Comparison of ENCODE assay signal across 15 cellular contexts in the genomic region with DNA sequence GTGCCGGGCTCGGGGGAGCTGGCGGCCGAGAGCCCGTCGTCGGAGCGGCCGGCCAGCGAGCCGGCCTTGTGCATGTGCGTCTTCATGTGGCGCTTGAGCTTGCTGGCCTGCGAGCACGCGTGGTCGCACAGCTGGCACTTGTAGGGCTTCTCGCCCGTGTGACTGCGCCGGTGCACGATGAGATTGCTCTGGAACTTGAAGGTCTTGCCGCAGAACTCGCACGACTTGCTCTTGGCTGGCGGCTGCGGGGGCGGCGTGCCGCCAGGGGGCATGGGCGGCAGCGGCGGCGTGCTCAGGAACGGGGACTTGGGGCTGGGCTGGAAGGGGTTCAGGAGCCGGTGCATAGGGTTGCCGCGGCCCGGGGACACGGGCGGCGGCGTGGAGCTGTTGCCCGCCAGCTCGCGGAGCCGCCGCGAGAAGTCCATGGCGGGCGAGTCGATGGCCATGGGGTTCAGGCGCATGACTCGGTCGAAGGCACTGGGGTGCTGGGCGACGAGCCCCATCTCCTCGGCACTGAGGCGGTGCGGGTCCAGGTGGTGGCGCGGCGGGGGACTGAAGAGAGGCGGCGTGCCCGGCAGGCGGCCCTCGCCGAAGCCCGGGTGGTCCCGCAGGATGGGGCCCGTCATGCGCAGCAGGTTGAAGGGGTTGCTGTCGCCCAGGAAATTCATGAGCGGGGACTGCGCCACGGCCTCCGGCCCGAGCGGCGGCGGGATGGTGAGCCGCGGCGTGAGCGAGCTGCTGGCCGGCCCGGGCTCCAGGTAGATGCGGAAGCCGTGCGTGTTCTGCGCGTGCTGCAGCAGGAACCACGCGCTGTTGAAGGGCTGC.
"Had no signal": no experiment of that assay in that cellular context is flagged by ENCODE, and none has a peak within 500 bp of the region (broad histone marks: within the 10 kb centered on the region; RNA-seq: fewer than 3 reads in every experiment).

No MANE protein-coding gene starts in this region.

- FAIRE-seq: astrocyte, bronchial epithelial cell, islet of Langerhans had no signal

- H3K9me3 ChIP-seq: left ventricle myocardium inferior, mucosa of descending colon, upper lobe of left lung had no signal

- ATAC-seq: esophagus mucosa; mucosa of descending colon; naive thymus-derived CD4-positive, alpha-beta T cell; stimulated activated naive B cell treated with anti-CD40 and anti-IgM and Interleukin-4, amounts not matched to agents 10 μg/mL and 1 μg/mL and 100 μg/mL, for 72 hours had no signal

- H3K27ac Mint-ChIP-seq: activated T-helper 1 cell treated with anti-CD3 and anti-CD28 coated beads, Interleukin-12 subunit alpha, Interleukin-12 subunit beta, Interleukin-2, Interleukin-4 antibody, amounts not matched to agents 30 ng/mL and 10 ng/mL and 1 ng/mL, durations not matched to agents 14 hours and 24 hours and 36 hours; stimulated activated naive B cell treated with anti-CD40 and anti-IgM and Interleukin-4, amounts not matched to agents 10 μg/mL and 1 μg/mL and 100 μg/mL, for 72 hours had no signal

- H3K9me3 Mint-ChIP-seq: activated CD4-positive, alpha-beta T cell treated with anti-CD3 and anti-CD28 coated beads, Interleukin-2, amount 10 ng/mL, durations not matched to agents 24 days and 14 days; activated T-helper 1 cell treated with anti-CD3 and anti-CD28 coated beads, Interleukin-12 subunit alpha, Interleukin-12 subunit beta, Interleukin-2, Interleukin-4 antibody, amounts not matched to agents 30 ng/mL and 10 ng/mL and 1 ng/mL, durations not matched to agents 14 hours and 24 hours and 36 hours; stimulated activated naive B cell treated with anti-CD40 and anti-IgM and Interleukin-4, amounts not matched to agents 10 μg/mL and 1 μg/mL and 100 μg/mL, for 72 hours had no signal

- H3K27ac ChIP-seq: left ventricle myocardium inferior, upper lobe of left lung had no signal

- H3K36me3 ChIP-seq: left ventricle myocardium inferior, upper lobe of left lung had no signal

- H3K4me1 Mint-ChIP-seq: stimulated activated naive B cell treated with anti-CD40 and anti-IgM and Interleukin-4, amounts not matched to agents 10 μg/mL and 1 μg/mL and 100 μg/mL, for 72 hours had no signal

- H3K27me3 Mint-ChIP-seq: activated CD4-positive, alpha-beta T cell treated with anti-CD3 and anti-CD28 coated beads, Interleukin-2, amount 10 ng/mL, durations not matched to agents 24 days and 14 days; naive thymus-derived CD4-positive, alpha-beta T cell; stimulated activated naive B cell treated with anti-CD40 and anti-IgM and Interleukin-4, amounts not matched to agents 10 μg/mL and 1 μg/mL and 100 μg/mL, for 72 hours had no signal

- H3K4me3 ChIP-seq: left ventricle myocardium inferior, mucosa of descending colon, upper lobe of left lung had no signal

- DNase-seq: activated CD4-positive, alpha-beta T cell treated with anti-CD3 and anti-CD28 coated beads, Interleukin-2, amount 10 ng/mL, durations not matched to agents 24 days and 14 days; activated CD4-positive, CD25-positive, alpha-beta regulatory T cell; activated naive CD4-positive, alpha-beta T cell treated with anti-CD3 and anti-CD28 coated beads, Interleukin-2, amount 50 U/mL, for 16 hours; left ventricle myocardium inferior; mucosa of descending colon; naive thymus-derived CD4-positive, alpha-beta T cell; retina; stimulated activated CD4-positive, alpha-beta T cell treated with anti-CD3 and anti-CD28 coated beads, Interleukin-2, amount 100 ng/mL, for 48 hours; stimulated activated naive B cell treated with anti-CD40 and anti-IgM and Interleukin-4, amounts not matched to agents 10 μg/mL and 1 μg/mL and 100 μg/mL, for 72 hours had no signal

- H3K4me3 Mint-ChIP-seq: activated CD4-positive, alpha-beta T cell treated with anti-CD3 and anti-CD28 coated beads, Interleukin-2, amount 10 ng/mL, durations not matched to agents 24 days and 14 days; activated T-helper 1 cell treated with anti-CD3 and anti-CD28 coated beads, Interleukin-12 subunit alpha, Interleukin-12 subunit beta, Interleukin-2, Interleukin-4 antibody, amounts not matched to agents 30 ng/mL and 10 ng/mL and 1 ng/mL, durations not matched to agents 14 hours and 24 hours and 36 hours; stimulated activated naive B cell treated with anti-CD40 and anti-IgM and Interleukin-4, amounts not matched to agents 10 μg/mL and 1 μg/mL and 100 μg/mL, for 72 hours had no signal

- H3K4me1 ChIP-seq: left ventricle myocardium inferior had no signal

- H3K27me3 ChIP-seq: upper lobe of left lung had no signal

- H3K36me3 Mint-ChIP-seq: stimulated activated naive B cell treated with anti-CD40 and anti-IgM and Interleukin-4, amounts not matched to agents 10 μg/mL and 1 μg/mL and 100 μg/mL, for 72 hours had no signal
